In genomic region chr6:118810420-118811027, GRCh38 we compare ENCODE assay signal across 9 cellular contexts.
DNase-seq lines count a peak whose midpoint lies in the region; ATAC-seq, FAIRE-seq and TF ChIP-seq lines count a peak whose summit lies in the region.
"Had no signal": no experiment of that assay in that cellular context is flagged by ENCODE, and none has a peak within 500 bp of the region (broad histone marks: within the 10 kb centered on the region; RNA-seq: fewer than 3 reads in every experiment).

No MANE protein-coding gene starts in this region.

- TF ChIP-seq EP300 in HepG2 (IDR thresholded peaks at IDR 0.05; ENCODE audit: low read depth in 2 of 2, low read length in 2 of 2) (no peak), HepG2 (CRISPR knock-in tag; IDR thresholded peaks at IDR 0.05; ENCODE audit: borderline replicate concordance) (no peak)

- no TSS peak for BruUV-seq in HepG2 (replicated peaks; lab: Mats Ljungman, UMichigan)

- intact Hi-C loops in right lobe of liver (cut with DNase I) = no loop called here
- intact Hi-C loops in HepG2 (cut with micrococcal nuclease; ENCODE audit: unreplicated experiment) = no loop called here

- H3K4me1 Mint-ChIP-seq in activated CD8-positive, alpha-beta T cell treated with anti-CD3 and anti-CD28 coated beads, Interleukin-2, amount 10 ng/mL, durations not matched to agents 7 days and 5 days (ENCODE audit: low read depth) = peaks cover 52% of the 10 kb centered on the region

- H3K9me3 Mint-ChIP-seq in activated CD8-positive, alpha-beta T cell treated with anti-CD3 and anti-CD28 coated beads, Interleukin-2, amount 10 ng/mL, durations not matched to agents 7 days and 5 days (ENCODE audit: insufficient read depth) = peaks cover 10% of the 10 kb centered on the region

- H3K27me3 ChIP-seq in right lobe of liver (no peaks in the 10 kb centered on the region), HepG2 (ENCODE audit: control insufficient read depth in 1 of 2, insufficient read depth in 2 of 2, low read length in 2 of 2) (no peaks in the 10 kb centered on the region)

- H3K27ac ChIP-seq in right lobe of liver (no peak overlapping the region), HepG2 (ENCODE audit: extremely low read length, insufficient read depth, low read length) (no peak overlapping the region)

- TF ChIP-seq POLR2A in right lobe of liver (IDR thresholded peaks at IDR 0.05) (no peak), HepG2 (IDR thresholded peaks at IDR 0.05; ENCODE audit: insufficient read depth in 1 of 2, low read depth in 2 of 2, low read length in 2 of 2) (no peak)

- CTCF ChIA-PET in HepG2 (lab: Yijun Ruan, JAX; ENCODE audit: low intra/inter-chr PET ratio, low total read pairs) = no interaction called here
- CTCF ChIA-PET in activated CD8-positive, alpha-beta T cell treated with anti-CD3 and anti-CD28 coated beads, Interleukin-2, amount 10 ng/mL, durations not matched to agents 7 days and 5 days (lab: Charles Lee) = interaction anchor here (0.8 to 1.1 kb wide), 3 partner anchors 10 to 86 kb away, joined by 3 to 4 read pairs (median 3); no protein-coding TSS in a partner anchor

- DNase-seq in right lobe of liver (no peak), HepG2 (ENCODE audit: low spot score) (no peak), GM13976 (ENCODE audit: low spot score) (no peak), HK-2 (ENCODE audit: unreplicated experiment) (no peak), NCI-H2081 (lab: John Stamatoyannopoulos, UW) (no peak)
- peak; percentile 88 for DNase-seq in activated CD8-positive, alpha-beta T cell treated with anti-CD3 and anti-CD28 coated beads, Interleukin-2, amount 10 ng/mL, durations not matched to agents 7 days and 5 days
- peak; percentile 38 for DNase-seq in stimulated activated CD4-positive, alpha-beta T cell treated with anti-CD3 and anti-CD28 coated beads, Interleukin-12 subunit alpha, Interleukin-12 subunit beta, amount 100 ng/mL, for 4 hours

- peak overlapping the region; percentile 92 for H3K27ac Mint-ChIP-seq in activated CD8-positive, alpha-beta T cell treated with anti-CD3 and anti-CD28 coated beads, Interleukin-2, amount 10 ng/mL, durations not matched to agents 7 days and 5 days

- H3K79me2 ChIP-seq in HepG2 (ENCODE audit: insufficient read depth, low read length) = no peaks in the 10 kb centered on the region

- in situ Hi-C loops in HepG2 (cut with HindIII; ENCODE audit: extremely low pct_ligation_motif_present, low pct_unique_long_range_greater_than_20kb) = no loop called here
- in situ Hi-C loops in GM13976 (cut with MboI; ENCODE audit: low sequenced_read_pairs, unreplicated experiment) = loop anchor here (25.0 kb wide), 1 partner anchor 523 kb away; no protein-coding TSS in a partner anchor

- H3K36me3 Mint-ChIP-seq in activated CD8-positive, alpha-beta T cell treated with anti-CD3 and anti-CD28 coated beads, Interleukin-2, amount 10 ng/mL, durations not matched to agents 7 days and 5 days (ENCODE audit: low read depth) = peaks cover 52% of the 10 kb centered on the region

- H3K4me3 Mint-ChIP-seq in activated CD8-positive, alpha-beta T cell treated with anti-CD3 and anti-CD28 coated beads, Interleukin-2, amount 10 ng/mL, durations not matched to agents 7 days and 5 days = peak overlapping the region; percentile 60

- WGBS in right lobe of liver (ENCODE audit: insufficient coverage, low coverage, low lambda C conversion rate, missing lambda C conversion rate) = 69% methylated on average over 2 of the region's 4 CpGs
- 86% methylated on average over 4 of the region's 4 CpGs for WGBS in HepG2 (ENCODE audit: low lambda C conversion rate)

- H3K4me2 ChIP-seq in HepG2 (ENCODE audit: low read depth, low read length) = no peak overlapping the region

- ATAC-seq in right lobe of liver (peak; percentile 30 to 63 (median 61)), HepG2 (no peak), HG03565 (IDR thresholded peaks at IDR 0.05; ENCODE audit: unreplicated experiment) (peak; percentile 90)
- peak; percentile 93 for ATAC-seq in activated CD8-positive, alpha-beta T cell treated with anti-CD3 and anti-CD28 coated beads, Interleukin-2, amount 10 ng/mL, durations not matched to agents 7 days and 5 days

- H3K9ac ChIP-seq in HepG2 (ENCODE audit: insufficient read depth, low read depth, low read length) = no peak overlapping the region

- no peak for TF ChIP-seq RAD21 in HepG2 (CRISPR knock-in tag; IDR thresholded peaks at IDR 0.05)

- H3K27me3 Mint-ChIP-seq in activated CD8-positive, alpha-beta T cell treated with anti-CD3 and anti-CD28 coated beads, Interleukin-2, amount 10 ng/mL, durations not matched to agents 7 days and 5 days (ENCODE audit: low read depth) = no peaks in the 10 kb centered on the region

- H3K4me3 ChIP-seq in right lobe of liver (no peak overlapping the region), HepG2 (replicated peaks in 1 of 3; ENCODE audit: insufficient read depth in 1 of 3, low read depth in 2 of 3, low read length in 3 of 3) (no peak overlapping the region)

- POLR2A ChIA-PET in HepG2 (lab: Yijun Ruan, JAX) = no interaction called here
- POLR2A ChIA-PET in activated CD8-positive, alpha-beta T cell treated with anti-CD3 and anti-CD28 coated beads, Interleukin-2, amount 10 ng/mL, durations not matched to agents 7 days and 5 days (lab: Charles Lee) = interaction anchor here (0.6 to 1.2 kb wide), 3 partner anchors 81 to 1311 kb away, joined by 3 to 5 read pairs (median 3); no protein-coding TSS in a partner anchor

- no peak overlapping the region for H2AFZ ChIP-seq in HepG2 (ENCODE audit: low read length)

- H3K36me3 ChIP-seq in right lobe of liver (peaks cover 0 to 3% (median under 1%) of the 10 kb centered on the region in 4 donors), HepG2 (replicated peaks in 1 of 2; ENCODE audit: control insufficient read depth in 1 of 2, insufficient read depth in 2 of 2, low read length in 2 of 2) (peaks cover 0 to 10% of the 10 kb centered on the region in 2 experiments; a peak in 1 of 5 replicates)

- H3K9me3 ChIP-seq in right lobe of liver = no peaks in the 10 kb centered on the region
- H3K9me3 ChIP-seq in HepG2 (ENCODE audit: low read length) = no peaks in the 10 kb centered on the region

- no peak for TF ChIP-seq CTCF in right lobe of liver (IDR thresholded peaks at IDR 0.05)
- no peak for TF ChIP-seq CTCF in HepG2 (CRISPR knock-in tag; IDR thresholded peaks at IDR 0.05)
- TF ChIP-seq CTCF in GM13976 (IDR thresholded peaks at IDR 0.05; ENCODE audit: borderline replicate concordance, control extremely low read depth, extremely low read depth, insufficient read depth, missing control alignments) = no peak

- no peak for FAIRE-seq in HepG2 (lab: Jason Lieb, UNC)
- FAIRE-seq: astrocyte had no signal

- no peaks in the 10 kb centered on the region for H4K20me1 ChIP-seq in HepG2 (ENCODE audit: insufficient read depth, low read length)

- H3K4me1 ChIP-seq in right lobe of liver = no peaks in the 10 kb centered on the region
- H3K4me1 ChIP-seq in HepG2 (ENCODE audit: insufficient read depth, low read length) = no peaks in the 10 kb centered on the region

TF ChIP-seq in HepG2, 621 proteins besides CTCF, POLR2A, EP300 and RAD21 (continues in another document):
- TF ChIP-seq NR2C2 (CRISPR knock-in tag; IDR thresholded peaks at IDR 0.05; ENCODE audit: borderline replicate concordance) = no peak
- no peak for TF ChIP-seq TIGD3 (CRISPR knock-in tag; IDR thresholded peaks at IDR 0.05; ENCODE audit: borderline replicate concordance)
- no peak for TF ChIP-seq RXRB (CRISPR knock-in tag; IDR thresholded peaks at IDR 0.05; ENCODE audit: borderline replicate concordance)
- TF ChIP-seq HMGXB4 (CRISPR knock-in tag; IDR thresholded peaks at IDR 0.05; ENCODE audit: borderline replicate concordance in 1 of 2, low read depth in 1 of 2) = no peak
- no peak for TF ChIP-seq ZSCAN30 (CRISPR knock-in tag; IDR thresholded peaks at IDR 0.05)
- no peak for TF ChIP-seq ZNF670 (CRISPR knock-in tag; IDR thresholded peaks at IDR 0.05; ENCODE audit: borderline replicate concordance)
- no peak for TF ChIP-seq SYNCRIP (IDR thresholded peaks at IDR 0.05; ENCODE audit: insufficient read depth, low read depth, low read length)

Comparison
In these comparisons a context has a peak if more than half of its experiments do, and no peak if none do; other contexts are left out.
1. DNase-seq: peak in activated CD8-positive, alpha-beta T cell treated with anti-CD3 and anti-CD28 coated beads, Interleukin-2, amount 10 ng/mL, durations not matched to agents 7 days and 5 days (single experiment) and stimulated activated CD4-positive, alpha-beta T cell treated with anti-CD3 and anti-CD28 coated beads, Interleukin-12 subunit alpha, Interleukin-12 subunit beta, amount 100 ng/mL, for 4 hours (single experiment); none in right lobe of liver (0 of 3), HepG2 (single experiment), GM13976 (single experiment), HK-2 (single experiment) and NCI-H2081 (0 of 2).